ENCODE assay signal across 22 cellular contexts in genomic region chr2:62573137-62573731, GRCh38.
DNase-seq lines count a peak whose midpoint lies in the region; ATAC-seq, FAIRE-seq and TF ChIP-seq lines count a peak whose summit lies in the region.
"Had no signal": no experiment of that assay in that cellular context is flagged by ENCODE, and none has a peak within 500 bp of the region (broad histone marks: within the 10 kb centered on the region; RNA-seq: fewer than 3 reads in every experiment).

No MANE protein-coding gene starts in this region.

- POLR2A ChIA-PET in MCF 10A (lab: Yijun Ruan, JAX): no interaction called here

- peak overlapping the region; percentile 4 for H3K4me2 ChIP-seq in astrocyte (ENCODE audit: low read length)
- no peak overlapping the region for H3K4me2 ChIP-seq in smooth muscle cell

- H3K9me3 ChIP-seq in breast epithelium (no peaks in the 10 kb centered on the region), astrocyte (ENCODE audit: insufficient read depth, low read depth, low read length) (no peaks in the 10 kb centered on the region), smooth muscle cell (replicated peaks; ENCODE audit: low read depth) (no peaks in the 10 kb centered on the region)
- H3K9me3 ChIP-seq: BE2C had no signal

- H3K9ac ChIP-seq in astrocyte (ENCODE audit: low read length): no peak overlapping the region
- no peak overlapping the region for H3K9ac ChIP-seq in smooth muscle cell (ENCODE audit: low read depth)

- no peaks in the 10 kb centered on the region for H3F3A ChIP-seq in smooth muscle cell (ENCODE audit: low read depth)

- H3K36me3 ChIP-seq in breast epithelium (no peaks in the 10 kb centered on the region), astrocyte (ENCODE audit: insufficient read depth, low read length) (no peaks in the 10 kb centered on the region), smooth muscle cell (ENCODE audit: low read depth) (no peaks in the 10 kb centered on the region)
- H3K36me3 ChIP-seq: BE2C had no signal

- H3K79me2 ChIP-seq in astrocyte (ENCODE audit: insufficient read depth, low read length): no peaks in the 10 kb centered on the region
- H3K79me2 ChIP-seq in smooth muscle cell (ENCODE audit: low read depth): no peaks in the 10 kb centered on the region

- H2AFZ ChIP-seq in astrocyte (ENCODE audit: low read depth, low read length) (no peak overlapping the region), smooth muscle cell (ENCODE audit: low read depth) (no peak overlapping the region)

- CTCF ChIA-PET in MCF 10A (lab: Yijun Ruan, JAX): no interaction called here

- H3K27ac Mint-ChIP-seq in MCF 10A (ENCODE audit: low read depth, unreplicated experiment) (peak overlapping the region; percentile 59), astrocyte (ENCODE audit: unreplicated experiment) (no peak overlapping the region)
- H3K27ac Mint-ChIP-seq in activated naive CD4-positive, alpha-beta T cell treated with anti-CD3 and anti-CD28 coated beads, Interleukin-2, amount 50 U/mL, for 72 hours: no peak overlapping the region

- H3K27me3 Mint-ChIP-seq in MCF 10A (ENCODE audit: insufficient read depth, unreplicated experiment): no peaks in the 10 kb centered on the region
- H3K27me3 Mint-ChIP-seq in astrocyte (ENCODE audit: low read depth, unreplicated experiment): peaks cover 3% of the 10 kb centered on the region

- H3K4me1 ChIP-seq in breast epithelium (no peaks in the 10 kb centered on the region), astrocyte (ENCODE audit: insufficient read depth, low read length) (peaks cover 24% of the 10 kb centered on the region), smooth muscle cell (ENCODE audit: low read depth) (peaks cover 15% of the 10 kb centered on the region)
- H3K4me1 ChIP-seq: BE2C had no signal

- no TSS peak for BruUV-seq in MCF 10A (replicated peaks; lab: Mats Ljungman, UMichigan)

- ATAC-seq in activated naive CD4-positive, alpha-beta T cell treated with anti-CD3 and anti-CD28 coated beads, Interleukin-2, amount 50 U/mL, for 72 hours: no peak
- ATAC-seq: GM12878 had no signal

- H3K4me1 Mint-ChIP-seq in MCF 10A (ENCODE audit: insufficient read depth, unreplicated experiment): peaks cover 11% of the 10 kb centered on the region
- H3K4me1 Mint-ChIP-seq in astrocyte (ENCODE audit: low read depth, unreplicated experiment): peaks cover 23% of the 10 kb centered on the region
- H3K4me1 Mint-ChIP-seq: CD4-positive, CD25-positive, alpha-beta regulatory T cell had no signal

- TF ChIP-seq POLR2A in breast epithelium (IDR thresholded peaks at IDR 0.05): no peak

- H3K4me3 Mint-ChIP-seq in MCF 10A (ENCODE audit: unreplicated experiment) (no peak overlapping the region), astrocyte (ENCODE audit: unreplicated experiment) (no peak overlapping the region)
- H3K4me3 Mint-ChIP-seq: CD4-positive, CD25-positive, alpha-beta regulatory T cell had no signal

- TF ChIP-seq CTCF in MCF 10A (IDR thresholded peaks at IDR 0.05; ENCODE audit: unreplicated experiment) (no peak), breast epithelium (IDR thresholded peaks at IDR 0.05) (no peak), astrocyte (IDR thresholded peaks at IDR 0.05; ENCODE audit: insufficient read depth, low read depth, low read length) (no peak), fibroblast of pulmonary artery (IDR thresholded peaks at IDR 0.05; ENCODE audit: low read length, missing control alignments) (no peak), smooth muscle cell (IDR thresholded peaks at IDR 0.05; ENCODE audit: borderline replicate concordance, insufficient read depth, poor library complexity, severe bottlenecking) (no peak)

- H3K27ac ChIP-seq in breast epithelium (no peak overlapping the region), astrocyte (ENCODE audit: low read depth, low read length) (no peak overlapping the region), smooth muscle cell (ENCODE audit: low read depth) (no peak overlapping the region)

- DNase-seq in MCF 10A (ENCODE audit: unreplicated experiment) (no peak), breast epithelium (ENCODE audit: low spot score in 2 of 2) (no peak), astrocyte (ENCODE audit: low read depth) (peak; percentile 70), fibroblast of pulmonary artery (ENCODE audit: low read depth) (peak; percentile 20), smooth muscle cell (lab: John Stamatoyannopoulos, UW; ENCODE audit: unreplicated experiment) (no peak), NCI-H82 treated with DMSO at 0.1 percent for 48 hours (lab: John Stamatoyannopoulos, UW; ENCODE audit: unreplicated experiment) (no peak), cerebellar cortex (ENCODE audit: low spot score) (no peak)
- no peak for DNase-seq in activated naive CD4-positive, alpha-beta T cell treated with anti-CD3 and anti-CD28 coated beads, Interleukin-2, amount 50 U/mL, for 72 hours (ENCODE audit: low spot score in 2 of 2)
- DNase-seq: 8988T; BE2C; CD4-positive, CD25-positive, alpha-beta regulatory T cell; COR-L47; GF-D8; GOT3; KBM-7; MV-4-11; NCI-H1694 treated with DMSO at 0.1 percent for 48 hours; NCI-H510A; NCI-H774; Right ventricle myocardium superior had no signal

- no peaks in the 10 kb centered on the region for H3K36me3 Mint-ChIP-seq in MCF 10A (ENCODE audit: insufficient read depth, unreplicated experiment)
- no peaks in the 10 kb centered on the region for H3K36me3 Mint-ChIP-seq in astrocyte (ENCODE audit: low read depth, unreplicated experiment)
- no peaks in the 10 kb centered on the region for H3K36me3 Mint-ChIP-seq in activated naive CD4-positive, alpha-beta T cell treated with anti-CD3 and anti-CD28 coated beads, Interleukin-2, amount 50 U/mL, for 72 hours
- H3K36me3 Mint-ChIP-seq: CD4-positive, CD25-positive, alpha-beta regulatory T cell had no signal

- H4K20me1 ChIP-seq in astrocyte (ENCODE audit: insufficient read depth, low read length) (no peaks in the 10 kb centered on the region), smooth muscle cell (ENCODE audit: low read depth) (no peaks in the 10 kb centered on the region)

- no peaks in the 10 kb centered on the region for H3K9me3 Mint-ChIP-seq in MCF 10A (ENCODE audit: unreplicated experiment)
- no peaks in the 10 kb centered on the region for H3K9me3 Mint-ChIP-seq in astrocyte (ENCODE audit: unreplicated experiment)
- no peaks in the 10 kb centered on the region for H3K9me3 Mint-ChIP-seq in activated naive CD4-positive, alpha-beta T cell treated with anti-CD3 and anti-CD28 coated beads, Interleukin-2, amount 50 U/mL, for 72 hours
- H3K9me3 Mint-ChIP-seq: CD4-positive, CD25-positive, alpha-beta regulatory T cell had no signal

- no peak for FAIRE-seq in astrocyte (lab: Jason Lieb, UNC)
- FAIRE-seq: GM12878, GM19239 had no signal

- H3K27me3 ChIP-seq in breast epithelium: no peaks in the 10 kb centered on the region
- H3K27me3 ChIP-seq in astrocyte (ENCODE audit: insufficient read depth, low read length): no peaks in the 10 kb centered on the region
- H3K27me3 ChIP-seq in smooth muscle cell (ENCODE audit: low read depth): peaks cover 46% of the 10 kb centered on the region
- H3K27me3 ChIP-seq: BE2C had no signal

- intact Hi-C loops in MCF 10A (cut with micrococcal nuclease) (no loop called here), breast epithelium (cut with DNase I; ENCODE audit: low total_unique reads) (no loop called here)

- no peak overlapping the region for H3K4me3 ChIP-seq in breast epithelium
- H3K4me3 ChIP-seq in astrocyte (ENCODE audit: insufficient read depth, low read depth, low read length): no peak overlapping the region
- no peak overlapping the region for H3K4me3 ChIP-seq in fibroblast of pulmonary artery (replicated peaks; ENCODE audit: low read depth, low read length)
- H3K4me3 ChIP-seq in smooth muscle cell: no peak overlapping the region
- H3K4me3 ChIP-seq: GM12878 had no signal

- 86% methylated on average over 4 of the region's 4 CpGs for WGBS in smooth muscle cell (ENCODE audit: low lambda C conversion rate)

Comparison
In these comparisons a context has a peak if more than half of its experiments do, and no peak if none do; other contexts are left out.
1. DNase-seq: peak in astrocyte (single experiment) and fibroblast of pulmonary artery (single experiment); none in MCF 10A (single experiment), breast epithelium (0 of 2), smooth muscle cell (single experiment), activated naive CD4-positive, alpha-beta T cell treated with anti-CD3 and anti-CD28 coated beads, Interleukin-2, amount 50 U/mL, for 72 hours (0 of 2), NCI-H82 treated with DMSO at 0.1 percent for 48 hours (single experiment) and cerebellar cortex (single experiment).